Comparison of ENCODE assay signal across 28 cellular contexts in genomic region chr7:145862212-145862611, GRCh38.
"Had no signal": no experiment of that assay in that cellular context is flagged by ENCODE, and none has a peak within 500 bp of the region (broad histone marks: within the 10 kb centered on the region; RNA-seq: fewer than 3 reads in every experiment).

No MANE protein-coding gene starts in this region.

- H3K27ac ChIP-seq: coronary artery, dorsolateral prefrontal cortex, epithelial cell of prostate, esophagus squamous epithelium, gastrocnemius medialis, heart right ventricle, left lung, lower lobe of right lung had no signal

- H3K4me3 ChIP-seq: coronary artery, dorsolateral prefrontal cortex, esophagus squamous epithelium, gastrocnemius medialis, heart right ventricle, left lung, lower lobe of right lung, mucosa of descending colon had no signal

- H3K36me3 ChIP-seq: esophagus squamous epithelium, gastrocnemius medialis, heart right ventricle, left lung, lower lobe of right lung had no signal

- H3K36me3 Mint-ChIP-seq: mesothelial cell of epicardium had no signal

- FAIRE-seq: colon, endometrium, islet of Langerhans, keratinocyte had no signal

- ATAC-seq: esophagus mucosa, gastrocnemius medialis, heart right ventricle, left cardiac atrium, left lung, left ventricle myocardium superior, lower lobe of right lung, mucosa of descending colon had no signal

- H3K27me3 Mint-ChIP-seq: naive B cell had no signal

- H3K4me1 Mint-ChIP-seq: mesothelial cell of epicardium, naive B cell had no signal

- DNase-seq: dermis blood vessel endothelial cell; dorsolateral prefrontal cortex; effector CD4-positive, alpha-beta T cell; effector memory CD4-positive, alpha-beta T cell; erythroblast; esophagus squamous epithelium; foreskin fibroblast; foreskin melanocyte; gastrocnemius medialis; glutamatergic neuron; head of caudate nucleus; heart right ventricle; hippocampal formation; left cardiac atrium; left lung; left ventricle myocardium superior; lower lobe of right lung; mesenchymal stem cell; mucosa of descending colon; naive B cell had no signal

- H3K27me3 ChIP-seq: dorsolateral prefrontal cortex, esophagus squamous epithelium, gastrocnemius medialis, heart right ventricle, left lung had no signal

- H3K9me3 ChIP-seq: gastrocnemius medialis had no signal

- H3K27ac Mint-ChIP-seq: mesothelial cell of epicardium had no signal

- H3K4me3 Mint-ChIP-seq: mesothelial cell of epicardium, naive B cell had no signal

- H3K4me1 ChIP-seq: esophagus squamous epithelium, gastrocnemius medialis, heart right ventricle, left lung, lower lobe of right lung had no signal
